1 cellular context compared by ENCODE assay signal in genomic region chr7:151844828-151845200, GRCh38.
TF ChIP-seq lines count a peak whose summit lies in the region.

No MANE protein-coding gene starts in this region.

TF ChIP-seq in HepG2, 621 proteins besides CTCF, POLR2A, EP300 and RAD21 (continued from another document):
- TF ChIP-seq PRDM4 (CRISPR knock-in tag; IDR thresholded peaks at IDR 0.05; ENCODE audit: borderline replicate concordance) (no peak), ZBTB49 (CRISPR knock-in tag; IDR thresholded peaks at IDR 0.05; ENCODE audit: borderline replicate concordance) (no peak), ZEB1 (IDR thresholded peaks at IDR 0.05; ENCODE audit: insufficient replicate concordance, low read depth) (no peak), GATAD1 (CRISPR knock-in tag; IDR thresholded peaks at IDR 0.05) (no peak), ZNF142 (CRISPR knock-in tag; IDR thresholded peaks at IDR 0.05) (no peak), ZNF441 (CRISPR knock-in tag; IDR thresholded peaks at IDR 0.05; ENCODE audit: borderline replicate concordance) (no peak), EEA1 (CRISPR knock-in tag; IDR thresholded peaks at IDR 0.05; ENCODE audit: borderline replicate concordance) (no peak), FIP1L1 (IDR thresholded peaks at IDR 0.05; ENCODE audit: borderline replicate concordance, insufficient read depth, low read depth, low read length) (no peak), MYC (CRISPR knock-in tag; IDR thresholded peaks at IDR 0.05; ENCODE audit: borderline replicate concordance) (no peak), MIXL1 (CRISPR knock-in tag; IDR thresholded peaks at IDR 0.05) (no peak)
